ENCODE assay signal across 16 cellular contexts in the genomic region with DNA sequence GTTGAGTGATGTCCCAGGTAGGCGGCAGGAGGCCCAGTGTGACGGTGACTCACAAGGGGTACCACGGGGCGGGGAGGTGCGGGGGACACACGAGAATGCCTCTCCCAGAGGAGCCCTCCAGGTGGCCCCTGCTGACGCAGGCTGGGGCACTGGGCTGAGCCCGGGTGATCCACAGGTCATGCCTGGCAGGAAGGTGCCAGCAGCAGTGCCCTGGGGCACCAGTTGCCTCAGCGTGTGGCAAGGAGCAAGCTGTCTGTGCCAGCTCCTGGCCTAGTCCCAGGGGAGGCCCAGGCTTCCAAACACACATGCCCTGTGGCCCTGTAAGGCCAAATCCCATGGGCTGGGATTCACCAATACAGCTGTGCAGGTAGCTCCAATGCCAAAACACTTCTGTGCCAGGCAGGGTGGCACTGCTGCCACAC. TPM values are rescaled to one million over a fixed set of nuclear protein-coding genes. Genes with fewer than 3 reads are reported as not detected.
DNase-seq lines count a peak whose midpoint lies in the region; ATAC-seq and TF ChIP-seq lines count a peak whose summit lies in the region.
"Had no signal": no experiment of that assay in that cellular context is flagged by ENCODE, and none has a peak within 500 bp of the region (broad histone marks: within the 10 kb centered on the region; RNA-seq: fewer than 3 reads in every experiment).

No MANE protein-coding gene starts in this region.

- H3K27me3 Mint-ChIP-seq in activated B cell treated with CpG ODN at 0.5 μM for 24 hours: no peaks in the 10 kb centered on the region
- H3K27me3 Mint-ChIP-seq: naive B cell had no signal

- peaks cover 41% of the 10 kb centered on the region for H3K4me1 ChIP-seq in left ventricle myocardium inferior

- no peaks in the 10 kb centered on the region for H3K9me3 ChIP-seq in left ventricle myocardium inferior (replicated peaks)
- H3K9me3 ChIP-seq: tibial nerve had no signal

- peaks cover 25% of the 10 kb centered on the region for H3K4me1 Mint-ChIP-seq in activated B cell treated with CpG ODN at 0.5 μM for 24 hours

- POLR2A ChIA-PET in activated B cell treated with CpG ODN at 0.5 μM for 24 hours (lab: Charles Lee): interaction anchor here (0.9 to 1.1 kb wide), 2 partner anchors 24 to 29 kb away, joined by 4 read pairs; no protein-coding TSS in a partner anchor

- H3K27ac Mint-ChIP-seq in activated B cell treated with CpG ODN at 0.5 μM for 24 hours: no peak overlapping the region

- no peak overlapping the region for H3K4me3 ChIP-seq in left ventricle myocardium inferior
- H3K4me3 ChIP-seq: tibial nerve had no signal

- peaks cover 42% of the 10 kb centered on the region for H3K36me3 ChIP-seq in left ventricle myocardium inferior

- CTCF ChIA-PET in activated B cell treated with CpG ODN at 0.5 μM for 24 hours (lab: Charles Lee): no interaction called here

- DNase-seq in HPDE6-E6E7 (ENCODE audit: extremely low spot score): peak; percentile 54
- DNase-seq in activated B cell treated with CpG ODN at 0.5 μM for 24 hours: no peak
- peak; percentile 58 for DNase-seq in left ventricle myocardium inferior
- no peak for DNase-seq in sciatic nerve (ENCODE audit: low spot score)
- no peak for DNase-seq in NAMALWA (ENCODE audit: low spot score)
- no peak for DNase-seq in NCI-H2029 treated with DMSO at 0.1 percent for 48 hours (lab: John Stamatoyannopoulos, UW)
- no peak for DNase-seq in cortex of kidney (lab: John Stamatoyannopoulos, UW)
- DNase-seq in NCI-H2081 (lab: John Stamatoyannopoulos, UW): no peak
- DNase-seq: activated CD4-positive, alpha-beta T cell treated with anti-CD3 and anti-CD28 coated beads, Interleukin-2, amount 50 U/mL, for 48 hours; naive B cell; retina; stimulated activated CD4-positive, alpha-beta T cell treated with anti-CD3 and anti-CD28 coated beads, Interleukin-2, amount 100 ng/mL, for 24 hours had no signal

- H3K4me3 Mint-ChIP-seq in activated B cell treated with CpG ODN at 0.5 μM for 24 hours: no peak overlapping the region
- H3K4me3 Mint-ChIP-seq: naive B cell had no signal

- ATAC-seq in activated B cell treated with CpG ODN at 0.5 μM for 24 hours (ENCODE audit: low read depth) (peak; percentile 47), sciatic nerve (peak; percentile 28)
- ATAC-seq: SK-N-SH treated with all-trans-retinoic acid at 6 μM for 48 hours had no signal

- TF ChIP-seq CTCF in activated B cell treated with CpG ODN at 0.5 μM for 24 hours (IDR thresholded peaks at IDR 0.05) (no peak), left ventricle myocardium inferior (IDR thresholded peaks at IDR 0.05; ENCODE audit: borderline replicate concordance) (no peak)

- H3K27ac ChIP-seq in left ventricle myocardium inferior (replicated peaks): peak overlapping the region; percentile 50
- H3K27ac ChIP-seq: tibial nerve had no signal

- H3K27me3 ChIP-seq in left ventricle myocardium inferior (ENCODE audit: low read depth): no peaks in the 10 kb centered on the region
- H3K27me3 ChIP-seq: tibial nerve had no signal

- H3K36me3 Mint-ChIP-seq in activated B cell treated with CpG ODN at 0.5 μM for 24 hours (ENCODE audit: low read depth): peaks cover 63% of the 10 kb centered on the region

- intact Hi-C loops in activated B cell treated with CpG ODN at 0.5 μM for 24 hours (cut with micrococcal nuclease) (no loop called here), left ventricle myocardium inferior (cut with micrococcal nuclease) (no loop called here), sciatic nerve (cut with DNase I) (no loop called here)

- no peaks in the 10 kb centered on the region for H3K9me3 Mint-ChIP-seq in activated B cell treated with CpG ODN at 0.5 μM for 24 hours
- H3K9me3 Mint-ChIP-seq: naive B cell had no signal

RNA-seq across cellular contexts. Expression of a gene that starts 28.0 kb away (rescaled TPM):
- 157 and 176 TPM in 2 replicates for total RNA-seq in activated B cell treated with CpG ODN at 0.5 μM for 24 hours
- 107 TPM for total RNA-seq in left ventricle myocardium inferior
- total RNA-seq in sciatic nerve: 130 TPM

RNA-seq across cellular contexts. Expression of a gene that starts 30.6 kb away (rescaled TPM):
- total RNA-seq in activated B cell treated with CpG ODN at 0.5 μM for 24 hours: 0.16 and 0.42 TPM in 2 replicates
- 0.30 TPM for total RNA-seq in left ventricle myocardium inferior
- 0.40 TPM for total RNA-seq in sciatic nerve
- total RNA-seq: HT1080 had no signal

RNA-seq across cellular contexts. Expression of a gene that starts 38.9 kb away (rescaled TPM):
- total RNA-seq in activated B cell treated with CpG ODN at 0.5 μM for 24 hours: not detected in 2 replicates
- total RNA-seq in left ventricle myocardium inferior: not detected
- total RNA-seq in sciatic nerve: not detected
- total RNA-seq: lower leg skin had no signal

Comparison
In these comparisons a context has a peak if more than half of its experiments do, and no peak if none do; other contexts are left out.
1. DNase-seq: peak in HPDE6-E6E7 (single experiment) and left ventricle myocardium inferior (single experiment); none in activated B cell treated with CpG ODN at 0.5 μM for 24 hours (single experiment), sciatic nerve (single experiment), NAMALWA (single experiment), NCI-H2029 treated with DMSO at 0.1 percent for 48 hours (single experiment), cortex of kidney (single experiment) and NCI-H2081 (0 of 2).